19 cellular contexts compared by ENCODE assay signal in genomic region chr2:120929829-120930228, GRCh38.
"Had no signal": no experiment of that assay in that cellular context is flagged by ENCODE, and none has a peak within 500 bp of the region (broad histone marks: within the 10 kb centered on the region; RNA-seq: fewer than 3 reads in every experiment).

No MANE protein-coding gene starts in this region.

- H3K36me3 ChIP-seq: cardiac muscle cell, gastrocnemius medialis, lower lobe of right lung, neutrophil, upper lobe of right lung had no signal

- H3K4me3 ChIP-seq: cardiac muscle cell, coronary artery, gastrocnemius medialis, lower lobe of right lung, testis, upper lobe of right lung had no signal

- H3K9me3 ChIP-seq: gastrocnemius medialis, neutrophil, testis, upper lobe of right lung had no signal

- DNase-seq: activated CD4-positive, alpha-beta memory T cell treated with anti-CD3 and anti-CD28 coated beads, Interleukin-2, amount 10 ng/mL, durations not matched to agents 7 days and 5 days; activated gamma-delta T cell; activated T-cell treated with anti-CD3 and anti-CD28 coated beads, Interleukin-2, amount 50 U/mL, for 48 hours; anterior cingulate cortex; effector CD8-positive, alpha-beta T cell; gastrocnemius medialis; hippocampal formation; kidney glomerular epithelial cell; lower lobe of right lung; naive thymus-derived CD4-positive, alpha-beta T cell; stimulated activated CD4-positive, alpha-beta T cell treated with anti-CD3 and anti-CD28 coated beads, Interleukin-12 subunit alpha, Interleukin-12 subunit beta, amount 100 ng/mL, for 4 hours; stimulated activated CD4-positive, alpha-beta T cell treated with anti-CD3 and anti-CD28 coated beads, Interleukin-2, amount 100 ng/mL, for 48 hours; stimulated activated CD8-positive, alpha-beta memory T cell treated with anti-CD3 and anti-CD28 coated beads, Interleukin-4, amount 100 ng/mL, for 48 hours; T-helper 9 cell; testis; upper lobe of right lung had no signal

- H3K27me3 ChIP-seq: cardiac muscle cell, gastrocnemius medialis, neutrophil, testis, upper lobe of right lung had no signal

- H3K27ac ChIP-seq: cardiac muscle cell, coronary artery, gastrocnemius medialis, lower lobe of right lung, neutrophil, testis, upper lobe of right lung had no signal
